ENCODE assay signal across 8 cellular contexts in genomic region chr5:151068571-151069197, GRCh38. TPM values are rescaled to one million over a fixed set of nuclear protein-coding genes. Genes with fewer than 3 reads are reported as not detected.
DNase-seq lines count a peak whose midpoint lies in the region; ATAC-seq lines count a peak whose summit lies in the region.

No MANE protein-coding gene starts in this region.

- peaks cover 77% of the 10 kb centered on the region for H3K36me3 Mint-ChIP-seq in activated CD4-positive, alpha-beta memory T cell treated with anti-CD3 and anti-CD28 coated beads for 36 hours

- peak; percentile 45 for ATAC-seq in HG02852 (IDR thresholded peaks at IDR 0.05; ENCODE audit: unreplicated experiment)

- H3K27me3 ChIP-seq in mucosa of rectum (ENCODE audit: control insufficient read depth in 2 of 2, insufficient read depth in 2 of 2, low read length in 2 of 2) = no peaks in the 10 kb centered on the region

- intact Hi-C loops in activated CD4-positive, alpha-beta memory T cell treated with anti-CD3 and anti-CD28 coated beads for 36 hours (cut with micrococcal nuclease) = loop anchor here (1.0 kb wide), 1 partner anchor 10 kb away; no protein-coding TSS in a partner anchor
- intact Hi-C loops in posterior vena cava (cut with DNase I) = no loop called here

- no peaks in the 10 kb centered on the region for H3K9me3 Mint-ChIP-seq in activated CD4-positive, alpha-beta memory T cell treated with anti-CD3 and anti-CD28 coated beads for 36 hours

- H3K4me3 ChIP-seq in mucosa of rectum (ENCODE audit: low read length in 2 of 2) = no peak overlapping the region

- no peaks in the 10 kb centered on the region for H3K27me3 Mint-ChIP-seq in activated CD4-positive, alpha-beta memory T cell treated with anti-CD3 and anti-CD28 coated beads for 36 hours

- peaks cover 20 to 35% of the 10 kb centered on the region in 2 donors for H3K36me3 ChIP-seq in mucosa of rectum (ENCODE audit: control insufficient read depth in 2 of 2, insufficient read depth in 2 of 2, low read length in 2 of 2)

- H3K4me1 Mint-ChIP-seq in activated CD4-positive, alpha-beta memory T cell treated with anti-CD3 and anti-CD28 coated beads for 36 hours (ENCODE audit: low read depth) = peaks cover 98% of the 10 kb centered on the region

- H3K27ac ChIP-seq in mucosa of rectum (ENCODE audit: low read depth in 2 of 2, low read length in 2 of 2) = peak overlapping the region; percentile 31 to 54

- H3K4me3 Mint-ChIP-seq in activated CD4-positive, alpha-beta memory T cell treated with anti-CD3 and anti-CD28 coated beads for 36 hours = peak overlapping the region; percentile 60

- peak; percentile 64 for DNase-seq in activated CD4-positive, alpha-beta T cell treated with anti-CD3 and anti-CD28 coated beads for 48 hours
- DNase-seq in activated CD4-positive, alpha-beta T cell treated with anti-CD3 and anti-CD28 coated beads for 4 hours = no peak
- DNase-seq in activated CD4-positive, alpha-beta memory T cell treated with anti-CD3 and anti-CD28 coated beads for 36 hours = peak; percentile 80
- DNase-seq in NCI-H1105 (lab: John Stamatoyannopoulos, UW) = no peak
- DNase-seq in amygdala (lab: John Stamatoyannopoulos, UW) = no peak
- DNase-seq in posterior vena cava (ENCODE audit: low spot score) = no peak

- H3K27ac Mint-ChIP-seq in activated CD4-positive, alpha-beta memory T cell treated with anti-CD3 and anti-CD28 coated beads for 36 hours = peak overlapping the region; percentile 94

- CTCF ChIA-PET in activated CD4-positive, alpha-beta memory T cell treated with anti-CD3 and anti-CD28 coated beads for 36 hours (lab: Charles Lee) = interaction anchor here (0.7 to 13.2 kb wide), 8 partner anchors 10 to 96 kb away, joined by 3 to 101 read pairs (median 4); partner anchors contain the start of gene TNIP1

- POLR2A ChIA-PET in activated CD4-positive, alpha-beta memory T cell treated with anti-CD3 and anti-CD28 coated beads for 36 hours (lab: Charles Lee) = interaction anchor here (0.8 to 7.2 kb wide), 3 partner anchors 8 to 18 kb away, joined by 3 to 115 read pairs (median 3); partner anchors contain the start of gene TNIP1

- peaks cover 36 to 41% of the 10 kb centered on the region in 2 donors for H3K4me1 ChIP-seq in mucosa of rectum (ENCODE audit: control insufficient read depth in 2 of 2, insufficient read depth in 2 of 2, low read length in 2 of 2)

- H3K9me3 ChIP-seq in mucosa of rectum (ENCODE audit: control insufficient read depth in 2 of 2, low read length in 2 of 2) = no peaks in the 10 kb centered on the region

- no peak overlapping the region for H3K9ac ChIP-seq in mucosa of rectum (ENCODE audit: low read depth in 1 of 2, low read length in 2 of 2)

RNA-seq across cellular contexts. Expression of gene TNIP1, which starts 12.2 kb away (rescaled TPM):
- total RNA-seq in activated CD4-positive, alpha-beta memory T cell treated with anti-CD3 and anti-CD28 coated beads for 36 hours = 100 to 1,000 TPM; 388 to 401 TPM
- total RNA-seq in posterior vena cava = 10 to 100 TPM; 56.7 to 77.5 TPM

RNA-seq across cellular contexts. Expression of gene GPX3, which starts 48.3 kb away (rescaled TPM):
- total RNA-seq in activated CD4-positive, alpha-beta memory T cell treated with anti-CD3 and anti-CD28 coated beads for 36 hours = not detected
- 1,000 to 10,000 TPM in 1 of 2 donors, 100 to 1,000 TPM in 1; 993 to 1,026 TPM for total RNA-seq in posterior vena cava

Comparison
In these comparisons a context has a peak if more than half of its experiments do, and no peak if none do; other contexts are left out.
1. DNase-seq: peak in activated CD4-positive, alpha-beta T cell treated with anti-CD3 and anti-CD28 coated beads for 48 hours (single experiment) and activated CD4-positive, alpha-beta memory T cell treated with anti-CD3 and anti-CD28 coated beads for 36 hours (single experiment); none in activated CD4-positive, alpha-beta T cell treated with anti-CD3 and anti-CD28 coated beads for 4 hours (0 of 2), NCI-H1105 (single experiment), amygdala (0 of 56) and posterior vena cava (single experiment).
2. RNA of gene TNIP1, which starts 12.2 kb away (total RNA-seq): 388 to 401 TPM in activated CD4-positive, alpha-beta memory T cell treated with anti-CD3 and anti-CD28 coated beads for 36 hours; 56.7 to 77.5 TPM in posterior vena cava; every median in the first group is over 4 times any median in the second.
3. RNA of gene GPX3, which starts 48.3 kb away (total RNA-seq): 993 to 1,026 TPM in posterior vena cava; not detected in activated CD4-positive, alpha-beta memory T cell treated with anti-CD3 and anti-CD28 coated beads for 36 hours; every median in the first group is over 100 times any median in the second.